ENCODE assay signal across 21 cellular contexts in genomic region chr11:33530824-33531223, GRCh38.
DNase-seq lines count a peak whose midpoint lies in the region; ATAC-seq and TF ChIP-seq lines count a peak whose summit lies in the region.
"Had no signal": no experiment of that assay in that cellular context is flagged by ENCODE, and none has a peak within 500 bp of the region (broad histone marks: within the 10 kb centered on the region; RNA-seq: fewer than 3 reads in every experiment).

No MANE protein-coding gene starts in this region.

- 55% methylated on average over 5 of the region's 5 CpGs for WGBS in smooth muscle cell (ENCODE audit: low lambda C conversion rate)

- peak overlapping the region; percentile 4 for H3K4me2 ChIP-seq in smooth muscle cell

- no peaks in the 10 kb centered on the region for H3K4me1 ChIP-seq in smooth muscle cell (ENCODE audit: low read depth)
- H3K4me1 ChIP-seq: colonic mucosa, lower lobe of right lung, thyroid gland had no signal

- no peak for TF ChIP-seq CTCF in fibroblast of pulmonary artery (IDR thresholded peaks at IDR 0.05; ENCODE audit: low read length, missing control alignments)
- TF ChIP-seq CTCF in smooth muscle cell (IDR thresholded peaks at IDR 0.05; ENCODE audit: borderline replicate concordance, insufficient read depth, poor library complexity, severe bottlenecking): no peak

- DNase-seq in ELR (ENCODE audit: low read depth) (peak; percentile 85), fibroblast of pulmonary artery (ENCODE audit: low read depth) (peak; percentile 41), smooth muscle cell (lab: John Stamatoyannopoulos, UW; ENCODE audit: unreplicated experiment) (no peak), NCI-H446 (lab: John Stamatoyannopoulos, UW) (no peak), NCI-H1092 (lab: John Stamatoyannopoulos, UW) (no peak), T-helper 1 cell (no peak), midbrain (lab: John Stamatoyannopoulos, UW) (no peak)
- DNase-seq: activated CD8-positive, alpha-beta T cell treated with anti-CD3 and anti-CD28 coated beads for 36 hours; amniotic stem cell; colonic mucosa; DMS79; lower lobe of right lung; NCI-H446 treated with DMSO at 0.1 percent for 48 hours; nephron progenitor cell; retina; stimulated activated CD4-positive, alpha-beta T cell treated with anti-CD3 and anti-CD28 coated beads, Interleukin-1b, Interleukin-23, amount 100 ng/mL, for 48 hours; thyroid gland had no signal

- no peaks in the 10 kb centered on the region for H3K9me3 ChIP-seq in smooth muscle cell (replicated peaks; ENCODE audit: low read depth)
- H3K9me3 ChIP-seq: colonic mucosa, thyroid gland had no signal

- no peaks in the 10 kb centered on the region for H4K20me1 ChIP-seq in smooth muscle cell (ENCODE audit: low read depth)

- H3K4me3 ChIP-seq in fibroblast of pulmonary artery (replicated peaks; ENCODE audit: low read depth, low read length) (no peak overlapping the region), smooth muscle cell (no peak overlapping the region)
- H3K4me3 ChIP-seq: colonic mucosa, GM12878, lower lobe of right lung, thyroid gland had no signal

- peaks cover 28% of the 10 kb centered on the region for H3F3A ChIP-seq in smooth muscle cell (ENCODE audit: low read depth)

- H3K9ac ChIP-seq in smooth muscle cell (ENCODE audit: low read depth): no peak overlapping the region

- ATAC-seq in SK-N-SH treated with all-trans-retinoic acid at 6 μM for 48 hours: peak; percentile 80
- ATAC-seq: activated CD8-positive, alpha-beta T cell treated with anti-CD3 and anti-CD28 coated beads for 36 hours; GM12878; lower lobe of right lung had no signal

- H2AFZ ChIP-seq in smooth muscle cell (ENCODE audit: low read depth): no peak overlapping the region

- H3K27me3 ChIP-seq in smooth muscle cell (ENCODE audit: low read depth): no peaks in the 10 kb centered on the region
- H3K27me3 ChIP-seq: colonic mucosa, thyroid gland had no signal

- H3K27ac ChIP-seq in smooth muscle cell (ENCODE audit: low read depth): peak overlapping the region; percentile 28
- H3K27ac ChIP-seq: C4-2B, colonic mucosa, HL-60, lower lobe of right lung, thyroid gland had no signal

- no peaks in the 10 kb centered on the region for H3K79me2 ChIP-seq in smooth muscle cell (ENCODE audit: low read depth)

- no peaks in the 10 kb centered on the region for H3K36me3 ChIP-seq in smooth muscle cell (ENCODE audit: low read depth)
- H3K36me3 ChIP-seq: colonic mucosa, lower lobe of right lung, thyroid gland had no signal

TF ChIP-seq in SK-N-SH treated with all-trans-retinoic acid at 6 μM for 48 hours, 23 proteins besides CTCF, POLR2A, EP300 and RAD21:
- TF ChIP-seq TSHZ2 (CRISPR knock-in tag; IDR thresholded peaks at IDR 0.05): no peak

Comparison
In these comparisons a context has a peak if more than half of its experiments do, and no peak if none do; other contexts are left out.
1. DNase-seq: peak in ELR (single experiment) and fibroblast of pulmonary artery (single experiment); none in smooth muscle cell (single experiment), NCI-H446 (0 of 2), NCI-H1092 (single experiment), T-helper 1 cell (0 of 5) and midbrain (single experiment).